Comparison of ENCODE assay signal across 13 cellular contexts in genomic region chr11:28049338-28050216, GRCh38. TPM values are rescaled to one million over a fixed set of nuclear protein-coding genes. Genes with fewer than 3 reads are reported as not detected.
A peak's percentile ranks its signal among the peaks of the same experiment; 100 is the strongest.
DNase-seq lines count a peak whose midpoint lies in the region; ATAC-seq, FAIRE-seq and TF ChIP-seq lines count a peak whose summit lies in the region.
"Had no signal": no experiment of that assay in that cellular context is flagged by ENCODE, and none has a peak within 500 bp of the region (broad histone marks: within the 10 kb centered on the region; RNA-seq: fewer than 3 reads in every experiment).

No MANE protein-coding gene starts in this region.

- no peak for TF ChIP-seq POLR2A in K562 (conservative IDR thresholded peaks at IDR 0.05)

- H3K4me3 ChIP-seq in K562, result no peak overlapping the region
- H3K4me3 ChIP-seq: esophagus muscularis mucosa, stomach had no signal

- H3K9ac ChIP-seq in K562 (ENCODE audit: insufficient read depth in 1 of 2, low read depth in 2 of 2, low read length in 2 of 2), result no peak overlapping the region

- H3K79me2 ChIP-seq in K562 (ENCODE audit: control insufficient read depth, insufficient read depth, low read length), result no peaks in the 10 kb centered on the region

- H3K9me3 ChIP-seq in K562 (replicated peaks; ENCODE audit: control insufficient read depth, insufficient read depth, low read depth, low read length), result no peaks in the 10 kb centered on the region
- H3K9me3 ChIP-seq: esophagus muscularis mucosa, stomach had no signal

- no peak overlapping the region for H2AFZ ChIP-seq in K562 (ENCODE audit: low read depth, low read length)

- in situ Hi-C loops in K562 (cut with MboI), result no loop called here

- CTCF ChIA-PET in K562 (lab: Yijun Ruan, JAX; ENCODE audit: low intra/inter-chr PET ratio) (no interaction called here), GM10248 (lab: Yijun Ruan, JAX) (interaction anchor here (1.8 kb wide), 1 partner anchor 11 kb away, joined by 4 read pairs; no protein-coding TSS in a partner anchor)

- intact Hi-C loops in K562 (cut with micrococcal nuclease) (no loop called here), left colon (cut with DNase I, micrococcal nuclease) (loop anchor here in 1 of 2 donors (10.0 kb wide), 1 partner anchor 55 kb away; the partner anchor contains the start of genes KIF18A and METTL15)

- FAIRE-seq in K562 (lab: Jason Lieb, UNC), result no peak

- H3K4me2 ChIP-seq in K562 (ENCODE audit: insufficient read depth, low read length), result no peak overlapping the region

- no peak for ATAC-seq in K562
- ATAC-seq in left colon, result peak; percentile 63

- BruUV-seq in K562 (replicated peaks; lab: Mats Ljungman, UMichigan), result no TSS peak

- no peaks in the 10 kb centered on the region for H3K4me1 ChIP-seq in K562 (replicated peaks in 1 of 2; ENCODE audit: control insufficient read depth in 2 of 2, insufficient read depth in 2 of 2, low read length in 2 of 2)
- H3K4me1 ChIP-seq: esophagus muscularis mucosa, stomach had no signal

- H3K27ac ChIP-seq in K562 (ENCODE audit: extremely low read depth, low read depth, low read length), result no peak overlapping the region
- H3K27ac ChIP-seq: esophagus muscularis mucosa, HL-60, stomach had no signal

- peaks cover 8% of the 10 kb centered on the region; the same call in 1 of the 3 replicates for H3K36me3 ChIP-seq in K562 (ENCODE audit: control insufficient read depth, insufficient read depth, low read length)
- H3K36me3 ChIP-seq: esophagus muscularis mucosa, stomach had no signal

- no peaks in the 10 kb centered on the region for H3K9me1 ChIP-seq in K562 (ENCODE audit: control insufficient read depth, insufficient read depth, low read length)

- POLR2A ChIA-PET in K562 (lab: Yijun Ruan, JAX) (no interaction called here), GM10248 (lab: Yijun Ruan, JAX) (no interaction called here)

- H3K27me3 ChIP-seq in K562 (ENCODE audit: control insufficient read depth in 2 of 2, insufficient read depth in 2 of 2, low read length in 2 of 2), result no peaks in the 10 kb centered on the region
- H3K27me3 ChIP-seq: esophagus muscularis mucosa, stomach had no signal

- 66% methylated on average over 5 of the region's 5 CpGs for WGBS in K562 (ENCODE audit: insufficient coverage, low coverage, missing lambda C conversion rate)

- TF ChIP-seq EP300 in K562 (IDR thresholded peaks at IDR 0.05; ENCODE audit: low read length), result no peak

- no peak for TF ChIP-seq RAD21 in K562 (CRISPR knock-in tag; conservative IDR thresholded peaks at IDR 0.05 in 1 of 2, IDR thresholded peaks at IDR 0.05 in 1 of 2)

- no peaks in the 10 kb centered on the region for H4K20me1 ChIP-seq in K562 (replicated peaks; ENCODE audit: control insufficient read depth, insufficient read depth, low read length)

- no peak for TF ChIP-seq CTCF in K562 (IDR thresholded peaks at IDR 0.05 in 2 of 3, conservative IDR thresholded peaks at IDR 0.05 in 1 of 3; ENCODE audit: insufficient read depth in 2 of 3, low read depth in 1 of 3, low read length in 3 of 3)
- TF ChIP-seq CTCF in GM10248 (IDR thresholded peaks at IDR 0.05; ENCODE audit: control extremely low read depth, extremely low read depth, low read depth, missing control alignments), result no peak

- peak; percentile 83 for DNase-seq in ELR (ENCODE audit: low read depth)
- DNase-seq in M059J (ENCODE audit: low read depth), result peak; percentile 77
- DNase-seq in K562 (ENCODE audit: extremely low read depth in 1 of 4, low spot score in 3 of 4), result no peak
- no peak for DNase-seq in left colon
- DNase-seq in UCSD-AML1 (lab: John Stamatoyannopoulos, UW; ENCODE audit: unreplicated experiment), result no peak
- no peak for DNase-seq in GM10248 (ENCODE audit: extremely low spot score)
- no peak for DNase-seq in NCI-H510A treated with DMSO at 0.1 percent for 48 hours (lab: John Stamatoyannopoulos, UW)
- DNase-seq in HuH-7 (ENCODE audit: low spot score), result no peak
- DNase-seq: immature natural killer cell, NCI-H1436 treated with DMSO at 0.1 percent for 48 hours, stomach had no signal

TF ChIP-seq in K562, 482 proteins besides CTCF, POLR2A, EP300 and RAD21 (continues in another document):
- no peak for TF ChIP-seq SMC3 (conservative IDR thresholded peaks at IDR 0.05; ENCODE audit: insufficient read depth, low read depth, low read length)
- TF ChIP-seq, protein P1, sequence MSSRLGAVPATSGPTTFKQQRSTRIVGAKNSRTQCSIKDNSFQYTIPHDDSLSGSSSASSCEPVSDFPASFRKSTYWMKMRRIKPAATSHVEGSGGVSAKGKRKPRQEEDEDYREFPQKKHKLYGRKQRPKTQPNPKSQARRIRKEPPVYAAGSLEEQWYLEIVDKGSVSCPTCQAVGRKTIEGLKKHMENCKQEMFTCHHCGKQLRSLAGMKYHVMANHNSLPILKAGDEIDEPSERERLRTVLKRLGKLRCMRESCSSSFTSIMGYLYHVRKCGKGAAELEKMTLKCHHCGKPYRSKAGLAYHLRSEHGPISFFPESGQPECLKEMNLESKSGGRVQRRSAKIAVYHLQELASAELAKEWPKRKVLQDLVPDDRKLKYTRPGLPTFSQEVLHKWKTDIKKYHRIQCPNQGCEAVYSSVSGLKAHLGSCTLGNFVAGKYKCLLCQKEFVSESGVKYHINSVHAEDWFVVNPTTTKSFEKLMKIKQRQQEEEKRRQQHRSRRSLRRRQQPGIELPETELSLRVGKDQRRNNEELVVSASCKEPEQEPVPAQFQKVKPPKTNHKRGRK (tag; IDR thresholded peaks at IDR 0.05), result no peak
- no peak for TF ChIP-seq ZNF23 (CRISPR knock-in tag; IDR thresholded peaks at IDR 0.05)
- TF ChIP-seq HLTF (IDR thresholded peaks at IDR 0.05), result no peak
- TF ChIP-seq PKNOX1 (IDR thresholded peaks at IDR 0.05), result peak; percentile 27; the same call in 1 of the 2 replicates
- no peak for TF ChIP-seq NCOA4 (IDR thresholded peaks at IDR 0.05; ENCODE audit: partially characterized antibody)

RNA-seq across cellular contexts. Expression of gene KIF18A, which starts 58.4 kb away (rescaled TPM):
- total RNA-seq in M059J (2014; rRNA removed; shearing (Covaris generic)), result 36.2 and 43.7 TPM in 2 replicates
- total RNA-seq in K562 (2011; cell fraction: chromatin; rRNA removed; ENCODE audit: low replicate concordance), result 29.1 and 184 TPM in 2 replicates
- 14.5 and 23.7 TPM in 2 replicates for total RNA-seq in K562 (2011; cell fraction: nucleolus; rRNA removed)
- 44.7 and 45.4 TPM in 2 replicates for total RNA-seq in K562 (2011; cell fraction: nucleoplasm; rRNA removed)
- total RNA-seq in K562 (2014; rRNA removed) (15.1 and 16.4 TPM in 2 replicates), K562 (2014; rRNA removed; fragmentation: Illumina TruSeq; extraction: Trizol) (36.1 and 42.6 TPM in 2 replicates), K562 (2015; rRNA removed; fragmentation: Illumina TruSeq; extraction: Trizol) (29.6 and 32.9 TPM in 2 replicates), K562 (2021) (22.1 and 22.5 TPM in 2 replicates), left colon (1 to 10 TPM; 1.9 to 2.8 TPM)
- polyA plus RNA-seq in K562 (2011; rRNA removed) (22.0 and 24.4 TPM in 2 replicates), K562 (2014; fragmentation: Illumina TruSeq; extraction: Trizol) (24.1 and 27.0 TPM in 2 replicates), K562 (2014; fragmentation: Nextera tagmentation; extraction: Ambion mirVana) (10 to 100 TPM; 20.8 to 24.3 TPM), K562 (2014; rRNA removed) (17.3 TPM in 2 replicates)
- 2.9 and 7.4 TPM in 2 replicates for polyA plus RNA-seq in K562 (2011; cell fraction: cytosol; rRNA removed)
- 14.0 and 23.7 TPM in 2 replicates for polyA plus RNA-seq in K562 (2011; cell fraction: nucleus; rRNA removed)
- 18.1 and 19.0 TPM in 2 replicates for polyA plus RNA-seq in K562 (2012)
- polyA minus RNA-seq in K562 (2011; rRNA and poly(A)+ RNA removed), result 66.0 and 74.0 TPM in 2 replicates
- polyA minus RNA-seq in K562 (2011; cell fraction: cytosol; rRNA and poly(A)+ RNA removed), result 12.3 and 14.2 TPM in 2 replicates
- 73.2 and 125 TPM in 2 replicates for polyA minus RNA-seq in K562 (2011; cell fraction: nucleus; rRNA and poly(A)+ RNA removed)

RNA-seq across cellular contexts. Expression of gene METTL15, which starts 58.6 kb away (rescaled TPM):
- total RNA-seq in M059J (2014; rRNA removed; shearing (Covaris generic)), result 14.6 and 17.0 TPM in 2 replicates
- 32.0 and 54.2 TPM in 2 replicates for total RNA-seq in K562 (2011; cell fraction: chromatin; rRNA removed; ENCODE audit: low replicate concordance)
- 11.5 and 16.8 TPM in 2 replicates for total RNA-seq in K562 (2011; cell fraction: nucleolus; rRNA removed)
- total RNA-seq in K562 (2011; cell fraction: nucleoplasm; rRNA removed), result 26.0 and 39.6 TPM in 2 replicates
- total RNA-seq in K562 (2014; rRNA removed) (10.4 and 10.7 TPM in 2 replicates), K562 (2014; rRNA removed; fragmentation: Illumina TruSeq; extraction: Trizol) (21.7 and 24.2 TPM in 2 replicates), K562 (2015; rRNA removed; fragmentation: Illumina TruSeq; extraction: Trizol) (15.9 and 16.1 TPM in 2 replicates), K562 (2021) (12.5 and 15.9 TPM in 2 replicates), left colon (10 to 100 TPM; 15.7 to 18.9 TPM)
- polyA plus RNA-seq in K562 (2011; rRNA removed) (17.5 and 20.4 TPM in 2 replicates), K562 (2014; fragmentation: Illumina TruSeq; extraction: Trizol) (10.1 and 12.1 TPM in 2 replicates), K562 (2014; fragmentation: Nextera tagmentation; extraction: Ambion mirVana) (10 to 100 TPM; 19.1 to 20.9 TPM), K562 (2014; rRNA removed) (11.6 and 12.0 TPM in 2 replicates)
- polyA plus RNA-seq in K562 (2011; cell fraction: cytosol; rRNA removed), result 6.8 and 11.1 TPM in 2 replicates
- polyA plus RNA-seq in K562 (2011; cell fraction: nucleus; rRNA removed), result 13.2 and 14.6 TPM in 2 replicates
- polyA plus RNA-seq in K562 (2012), result 8.5 and 8.6 TPM in 2 replicates
- polyA minus RNA-seq in K562 (2011; rRNA and poly(A)+ RNA removed), result 32.8 and 40.0 TPM in 2 replicates
- polyA minus RNA-seq in K562 (2011; cell fraction: cytosol; rRNA and poly(A)+ RNA removed), result 10.6 and 13.9 TPM in 2 replicates
- 36.2 and 64.3 TPM in 2 replicates for polyA minus RNA-seq in K562 (2011; cell fraction: nucleus; rRNA and poly(A)+ RNA removed)

Comparison
In these comparisons a context has a peak if more than half of its experiments do, and no peak if none do; other contexts are left out.
1. DNase-seq: peak in ELR (single experiment) and M059J (single experiment); none in K562 (0 of 4), left colon (0 of 2), UCSD-AML1 (single experiment), GM10248 (single experiment), NCI-H510A treated with DMSO at 0.1 percent for 48 hours (single experiment) and HuH-7 (single experiment).